ENCODE assay signal across 23 cellular contexts in genomic region chr6:142334294-142334693, GRCh38. TPM values are rescaled to one million over a fixed set of nuclear protein-coding genes. Genes with fewer than 3 reads are reported as not detected.
"Had no signal": no experiment of that assay in that cellular context is flagged by ENCODE, and none has a peak within 500 bp of the region (broad histone marks: within the 10 kb centered on the region; RNA-seq: fewer than 3 reads in every experiment).

No MANE protein-coding gene starts in this region.

- H3K36me3 ChIP-seq: tibial nerve, vagina had no signal

- H3K27me3 ChIP-seq: foreskin keratinocyte, tibial nerve, vagina had no signal

- H3K4me3 ChIP-seq: tibial nerve, vagina had no signal

- H3K27ac ChIP-seq: foreskin keratinocyte, vagina, VCaP had no signal

- ATAC-seq: activated CD4-positive, CD25-positive, alpha-beta regulatory T cell treated with anti-CD3 and anti-CD28 coated beads, Interleukin-2, amount 50 U/mL, for 24 hours; activated naive CD8-positive, alpha-beta T cell treated with anti-CD3 and anti-CD28 coated beads, Interleukin-2, amount 50 U/mL, for 24 hours; foreskin keratinocyte; left lobe of liver; natural killer cell; stimulated activated naive CD8-positive, alpha-beta T cell treated with anti-CD3 and anti-CD28 coated beads, Interleukin-15, amount 100 ng/mL, for 72 hours had no signal

- FAIRE-seq: endometrium, kidney had no signal

- DNase-seq: activated CD4-positive, alpha-beta memory T cell treated with anti-CD3 and anti-CD28 coated beads, Interleukin-2, amount 10 ng/mL, durations not matched to agents 7 days and 5 days; activated CD4-positive, alpha-beta T cell treated with anti-CD3 and anti-CD28 coated beads, Interleukin-2, amount 10 ng/mL, durations not matched to agents 24 days and 14 days; activated gamma-delta T cell; activated naive CD4-positive, alpha-beta T cell treated with anti-CD3 and anti-CD28 coated beads, Interleukin-2, amount 50 U/mL, for 16 hours; activated naive CD8-positive, alpha-beta T cell treated with anti-CD3 and anti-CD28 coated beads, Interleukin-2, amount 50 U/mL, for 24 hours; effector CD4-positive, alpha-beta T cell; erythroblast; foreskin keratinocyte; kidney; mammary epithelial cell; natural killer cell; retina; stimulated activated CD4-positive, alpha-beta T cell treated with anti-CD3 and anti-CD28 coated beads, Interleukin-12 subunit alpha, Interleukin-12 subunit beta, amount 100 ng/mL, for 4 hours; stimulated activated CD4-positive, alpha-beta T cell treated with anti-CD3 and anti-CD28 coated beads, Interleukin-4, amount 100 ng/mL, for 4 hours; stimulated activated naive CD8-positive, alpha-beta T cell treated with anti-CD3 and anti-CD28 coated beads, Interleukin-15, amount 100 ng/mL, for 72 hours had no signal

- H3K4me1 ChIP-seq: vagina had no signal

- H3K9me3 ChIP-seq: tibial nerve, vagina had no signal

RNA-seq across cellular contexts. Expression of gene ADGRG6, which starts 32.5 kb away (rescaled TPM):
- total RNA-seq: activated CD4-positive, alpha-beta memory T cell treated with anti-CD3 and anti-CD28 coated beads, Interleukin-2, amount 10 ng/mL, durations not matched to agents 7 days and 5 days; activated CD4-positive, alpha-beta T cell treated with anti-CD3 and anti-CD28 coated beads, Interleukin-2, amount 10 ng/mL, durations not matched to agents 24 days and 14 days; activated T-helper 1 cell treated with anti-CD3 and anti-CD28 coated beads, Interleukin-12 subunit alpha, Interleukin-12 subunit beta, Interleukin-2, Interleukin-4 antibody, amounts not matched to agents 30 ng/mL and 10 ng/mL and 1 ng/mL, durations not matched to agents 14 hours and 24 hours and 36 hours; T-helper 2 cell treated with Interferon-gamma antibody and Interleukin-4, amounts not matched to agents 100 ng/mL and 5 ng/mL, for 36 hours had no signal
